8 cellular contexts compared by ENCODE assay signal in the genomic region with DNA sequence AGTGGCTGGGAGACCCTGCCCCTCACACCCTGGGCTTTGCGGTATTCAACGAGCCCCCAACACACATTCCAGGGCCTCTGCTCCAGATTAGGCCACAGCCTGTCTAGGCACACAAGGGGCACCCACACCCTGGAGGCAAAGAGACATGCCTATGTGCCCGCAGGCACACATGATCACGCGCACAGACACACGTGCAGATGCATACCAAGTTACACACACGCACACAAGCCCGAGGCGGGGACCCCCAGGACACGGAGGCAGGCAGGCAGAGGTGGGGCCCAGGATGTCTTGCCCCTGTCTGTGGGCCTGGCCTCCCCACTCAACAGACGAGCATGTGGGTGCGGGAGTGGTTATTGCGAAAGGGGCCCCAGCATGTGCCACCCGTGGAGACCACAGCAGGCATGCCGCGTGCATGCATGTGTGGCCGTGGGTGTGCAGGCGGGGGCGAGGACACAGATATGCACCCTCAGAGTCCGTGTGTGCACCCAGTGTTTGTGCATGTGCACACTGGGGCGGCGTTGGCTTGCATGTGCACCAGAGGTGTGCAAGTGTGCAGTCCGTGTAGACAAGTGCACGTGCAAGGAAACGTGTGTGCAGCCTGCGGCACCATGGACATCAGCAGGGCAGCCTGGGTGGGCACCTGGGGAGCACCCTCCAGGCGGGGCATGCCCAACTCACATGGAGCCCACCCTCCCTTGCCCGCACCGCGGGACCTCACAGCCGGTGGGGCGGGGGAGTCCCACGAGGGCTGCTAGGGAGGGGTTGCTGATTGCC. TPM values are rescaled to one million over a fixed set of nuclear protein-coding genes. Genes with fewer than 3 reads are reported as not detected.
DNase-seq lines count a peak whose midpoint lies in the region; ATAC-seq and TF ChIP-seq lines count a peak whose summit lies in the region.
"Not testable (repeated sequence)": the region's sequence is repeated elsewhere in the genome, so short reads cannot be mapped to it uniquely, and the experiment has no call there.

No MANE protein-coding gene starts in this region.

- POLR2A ChIA-PET in CD4-positive, alpha-beta memory T cell (lab: Charles Lee; ENCODE audit: partially characterized antibody); WTC11 (lab: Charles Lee); activated naive CD8-positive, alpha-beta T cell treated with anti-CD3 and anti-CD28 coated beads, Interleukin-2, amount 10 ng/mL, durations not matched to agents 7 days and 5 days (lab: Charles Lee): not testable (repeated sequence)

- not testable (repeated sequence) for H2AFZ ChIP-seq in neuron (ENCODE audit: low read depth, low read length)

- TF ChIP-seq CTCF in WTC11 (IDR thresholded peaks at IDR 0.05); endothelial cell (IDR thresholded peaks at IDR 0.05; ENCODE audit: unreplicated experiment); left lung (IDR thresholded peaks at IDR 0.05); upper lobe of left lung (IDR thresholded peaks at IDR 0.05): not testable (repeated sequence)

- not testable (repeated sequence) for H3K9me3 Mint-ChIP-seq in CD4-positive, alpha-beta memory T cell; IgD-negative memory B cell; WTC11; activated naive CD8-positive, alpha-beta T cell treated with anti-CD3 and anti-CD28 coated beads, Interleukin-2, amount 10 ng/mL, durations not matched to agents 7 days and 5 days; endothelial cell (ENCODE audit: unreplicated experiment)

- not testable (repeated sequence) for H3K36me3 Mint-ChIP-seq in CD4-positive, alpha-beta memory T cell; IgD-negative memory B cell; WTC11; activated naive CD8-positive, alpha-beta T cell treated with anti-CD3 and anti-CD28 coated beads, Interleukin-2, amount 10 ng/mL, durations not matched to agents 7 days and 5 days; endothelial cell (ENCODE audit: low read depth, unreplicated experiment)

- H3K4me3 Mint-ChIP-seq in CD4-positive, alpha-beta memory T cell, result peak overlapping the region; percentile 51 to 79 (median 73)
- peak overlapping the region; percentile 52 to 84 (median 66) for H3K4me3 Mint-ChIP-seq in IgD-negative memory B cell
- H3K4me3 Mint-ChIP-seq in WTC11, result peak overlapping the region; percentile 63
- peak overlapping the region; percentile 45 for H3K4me3 Mint-ChIP-seq in activated naive CD8-positive, alpha-beta T cell treated with anti-CD3 and anti-CD28 coated beads, Interleukin-2, amount 10 ng/mL, durations not matched to agents 7 days and 5 days
- peak overlapping the region; percentile 65 for H3K4me3 Mint-ChIP-seq in endothelial cell (ENCODE audit: unreplicated experiment)

- TF ChIP-seq POLR2A in upper lobe of left lung (IDR thresholded peaks at IDR 0.05), result not testable (repeated sequence)

- ATAC-seq in WTC11; activated naive CD8-positive, alpha-beta T cell treated with anti-CD3 and anti-CD28 coated beads, Interleukin-2, amount 10 ng/mL, durations not matched to agents 7 days and 5 days (ENCODE audit: low read depth); left lung; upper lobe of left lung (ENCODE audit: low FRiP score in 2 of 2): not testable (repeated sequence)

- CTCF ChIA-PET in CD4-positive, alpha-beta memory T cell (lab: Charles Lee; ENCODE audit: partially characterized antibody); WTC11 (lab: Charles Lee): not testable (repeated sequence)

- peak overlapping the region in 2 of 7 donors; percentile 74 to 89 for H3K27ac Mint-ChIP-seq in CD4-positive, alpha-beta memory T cell
- not testable (repeated sequence) for H3K27ac Mint-ChIP-seq in IgD-negative memory B cell; WTC11; activated naive CD8-positive, alpha-beta T cell treated with anti-CD3 and anti-CD28 coated beads, Interleukin-2, amount 10 ng/mL, durations not matched to agents 7 days and 5 days; endothelial cell (ENCODE audit: unreplicated experiment)

- 53 to 57% methylated on average over 13 to 30 of the region's 33 CpGs for WGBS in upper lobe of left lung, 2 donors

- not testable (repeated sequence) for H3K27me3 ChIP-seq in CD4-positive, alpha-beta memory T cell (ENCODE audit: insufficient read depth, low read length); neuron (ENCODE audit: insufficient read depth, low read length); upper lobe of left lung
- H3K27me3 ChIP-seq in left lung, result peaks cover 0 to 12% of the 10 kb centered on the region in 2 donors

- intact Hi-C loops in CD4-positive, alpha-beta memory T cell (cut with micrococcal nuclease), result not testable (repeated sequence)
- intact Hi-C loops in left lung (cut with DNase I), result loop anchor here in 1 of 2 donors (5.0 kb wide), 1 partner anchor 110 kb away; no protein-coding TSS in a partner anchor

- DNase-seq in CD4-positive, alpha-beta memory T cell, result peak in 1 of 5 donors; percentile 25
- not testable (repeated sequence) for DNase-seq in WTC11 (ENCODE audit: low spot score); activated naive CD8-positive, alpha-beta T cell treated with anti-CD3 and anti-CD28 coated beads, Interleukin-2, amount 10 ng/mL, durations not matched to agents 7 days and 5 days; endothelial cell (ENCODE audit: low spot score); left lung
- DNase-seq in upper lobe of left lung, result peak in 1 of 2 donors; percentile 76

- not testable (repeated sequence) for H3K9me3 ChIP-seq in CD4-positive, alpha-beta memory T cell (ENCODE audit: control insufficient read depth in 1 of 2, low read length in 2 of 2); left lung; neuron (ENCODE audit: low read length); upper lobe of left lung

- H3K4me1 ChIP-seq in CD4-positive, alpha-beta memory T cell (ENCODE audit: insufficient read depth, low read length), result not testable (repeated sequence)
- H3K4me1 ChIP-seq in left lung (peaks cover 0 to 13% of the 10 kb centered on the region in 2 donors), neuron (ENCODE audit: insufficient read depth, low read length) (peaks cover 42% of the 10 kb centered on the region), upper lobe of left lung (peaks cover 13 to 20% (median 14%) of the 10 kb centered on the region in 4 donors)

- not testable (repeated sequence) for H3K27ac ChIP-seq in CD4-positive, alpha-beta memory T cell (ENCODE audit: low read depth, low read length); left lung; upper lobe of left lung

- not testable (repeated sequence) for H3K27me3 Mint-ChIP-seq in CD4-positive, alpha-beta memory T cell; IgD-negative memory B cell; WTC11 (ENCODE audit: low read depth); activated naive CD8-positive, alpha-beta T cell treated with anti-CD3 and anti-CD28 coated beads, Interleukin-2, amount 10 ng/mL, durations not matched to agents 7 days and 5 days
- H3K27me3 Mint-ChIP-seq in endothelial cell (ENCODE audit: unreplicated experiment), result peaks cover 13% of the 10 kb centered on the region

- not testable (repeated sequence) for H3K4me3 ChIP-seq in CD4-positive, alpha-beta memory T cell (ENCODE audit: low read length in 2 of 2)
- H3K4me3 ChIP-seq in left lung (peak overlapping the region; percentile 41 to 48), neuron (ENCODE audit: low read length) (peak overlapping the region; percentile 85), upper lobe of left lung (peak overlapping the region in 3 of 4 donors; percentile 60 to 66 (median 60))

- H3K4me1 Mint-ChIP-seq in CD4-positive, alpha-beta memory T cell, result peaks cover 0 to 12% (median 6%) of the 10 kb centered on the region in 4 donors
- not testable (repeated sequence) for H3K4me1 Mint-ChIP-seq in IgD-negative memory B cell; activated naive CD8-positive, alpha-beta T cell treated with anti-CD3 and anti-CD28 coated beads, Interleukin-2, amount 10 ng/mL, durations not matched to agents 7 days and 5 days; endothelial cell (ENCODE audit: unreplicated experiment)
- H3K4me1 Mint-ChIP-seq in WTC11, result peaks cover 11% of the 10 kb centered on the region

- TF ChIP-seq EP300 in upper lobe of left lung (IDR thresholded peaks at IDR 0.05), result not testable (repeated sequence)

- not testable (repeated sequence) for H3K36me3 ChIP-seq in CD4-positive, alpha-beta memory T cell (ENCODE audit: insufficient read depth, low read length); left lung; neuron (ENCODE audit: insufficient read depth, low read length); upper lobe of left lung

RNA-seq across cellular contexts. Expression of a gene that starts 1.3 kb away (rescaled TPM):
- 1 to 10 TPM; 2.1 to 2.7 TPM for total RNA-seq in CD4-positive, alpha-beta memory T cell
- 1 to 10 TPM; 1.7 to 6.3 TPM for polyA plus RNA-seq in CD4-positive, alpha-beta memory T cell
- not detected for polyA plus RNA-seq in IgD-negative memory B cell
- total RNA-seq in WTC11 (2021) (23.0 to 27.0 TPM (median 25.0 TPM) in 3 replicates), endothelial cell (ENCODE audit: unreplicated experiment) (19.0 TPM), left lung (10 to 100 TPM in 1 of 2 donors, 1 to 10 TPM in 1; 8.9 to 10.9 TPM), upper lobe of left lung (10 to 100 TPM in 2 of 6 donors, 1 to 10 TPM in 4; 2.6 to 13.0 (median 9.0) TPM)
- total RNA-seq in activated naive CD8-positive, alpha-beta T cell treated with anti-CD3 and anti-CD28 coated beads, Interleukin-2, amount 10 ng/mL, durations not matched to agents 7 days and 5 days, result 1 to 10 TPM; 5.7 to 6.1 TPM

RNA-seq across cellular contexts. Expression of a gene that starts 53.0 kb away (rescaled TPM):
- total RNA-seq in CD4-positive, alpha-beta memory T cell, result 10 to 100 TPM; 39.9 to 44.6 TPM
- 100 to 1,000 TPM; 120 to 145 TPM for polyA plus RNA-seq in CD4-positive, alpha-beta memory T cell
- polyA plus RNA-seq in IgD-negative memory B cell, result 63.5 TPM
- total RNA-seq in WTC11 (2021) (61.9 to 68.5 TPM (median 63.6 TPM) in 3 replicates), endothelial cell (ENCODE audit: unreplicated experiment) (54.2 TPM), left lung (10 to 100 TPM; 35.5 to 46.7 TPM), upper lobe of left lung (10 to 100 TPM; 36.7 to 62.2 (median 41.9) TPM)
- 10 to 100 TPM; 39.7 to 45.7 TPM for total RNA-seq in activated naive CD8-positive, alpha-beta T cell treated with anti-CD3 and anti-CD28 coated beads, Interleukin-2, amount 10 ng/mL, durations not matched to agents 7 days and 5 days
